8 cellular contexts compared by ENCODE assay signal in the genomic region with DNA sequence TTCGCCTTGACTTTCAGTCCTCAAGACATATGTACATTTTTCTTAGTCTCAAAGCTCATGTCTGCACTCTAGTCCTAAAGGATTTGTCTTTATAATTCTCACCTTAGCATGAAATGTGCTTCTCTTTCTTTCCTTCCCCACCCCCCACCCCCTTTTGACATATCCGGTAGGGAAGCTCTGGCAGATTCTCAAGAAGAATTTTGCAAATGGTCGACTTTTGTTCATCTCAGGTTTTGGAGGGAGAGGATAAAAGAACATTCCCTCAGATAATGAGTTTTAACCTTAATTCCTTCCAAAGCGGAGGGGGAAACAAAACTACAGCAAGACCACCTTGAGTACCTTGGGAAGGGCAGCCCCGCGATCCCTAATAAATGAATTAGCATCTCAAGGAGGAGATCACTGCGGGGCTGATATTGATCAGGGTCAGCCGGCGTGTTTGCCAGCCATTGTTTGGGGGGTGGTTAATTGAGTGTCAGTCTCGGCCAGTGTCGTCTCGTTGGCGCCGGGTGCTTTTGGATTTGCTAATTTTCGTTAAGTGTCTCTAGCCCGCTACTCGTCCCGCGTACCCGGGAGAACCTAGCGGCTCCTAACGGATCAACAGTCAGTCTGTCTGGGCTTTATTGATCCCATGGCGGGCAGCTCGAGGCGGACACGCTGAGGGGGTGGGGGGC.
DNase-seq lines count a peak whose midpoint lies in the region; ATAC-seq and TF ChIP-seq lines count a peak whose summit lies in the region.

No MANE protein-coding gene starts in this region.

- no peaks in the 10 kb centered on the region for H3K36me3 ChIP-seq in Loucy (ENCODE audit: insufficient read depth, low read length)

- peaks cover 19% of the 10 kb centered on the region for H3K4me1 ChIP-seq in Loucy (ENCODE audit: insufficient read depth, low read length, poor library complexity, severe bottlenecking)

- no peaks in the 10 kb centered on the region for H3K9me3 ChIP-seq in Loucy (ENCODE audit: insufficient read depth, low read depth, low read length)

- peak overlapping the region; percentile 65 for H3K4me2 ChIP-seq in Loucy (ENCODE audit: low read depth, low read length, poor library complexity, severe bottlenecking)

- peaks cover 19% of the 10 kb centered on the region for H3K27me3 ChIP-seq in Loucy (ENCODE audit: insufficient read depth, low read length, poor library complexity, severe bottlenecking)

- no peak overlapping the region for H3K9ac ChIP-seq in Loucy (ENCODE audit: low read depth, low read length, poor library complexity, severe bottlenecking)

- H2AFZ ChIP-seq in Loucy (ENCODE audit: low read length) = 0 out of 2 replicates have a peak overlapping the region, but pooled peaks have one; percentile 58

- H3K9me2 ChIP-seq in Loucy (replicated peaks; ENCODE audit: low read depth, low read length) = no peaks in the 10 kb centered on the region

- no peaks in the 10 kb centered on the region for H4K20me1 ChIP-seq in Loucy (ENCODE audit: insufficient read depth, low read length, poor library complexity, severe bottlenecking)

- H3K79me2 ChIP-seq in Loucy (ENCODE audit: insufficient read depth, low read length) = no peaks in the 10 kb centered on the region

- in situ Hi-C loops in astrocyte of the cerebellum (cut with HindIII; ENCODE audit: low sequenced_read_pairs) = loop anchor here (25.0 kb wide), 1 partner anchor 636 kb away; no protein-coding TSS in a partner anchor

- H3K4me3 ChIP-seq in Loucy (ENCODE audit: low read length, poor library complexity, severe bottlenecking) (peak overlapping the region; percentile 58), astrocyte of the cerebellum (ENCODE audit: low read depth, low read length) (peak overlapping the region; percentile 77)

- no peak for ATAC-seq in HG02610 (IDR thresholded peaks at IDR 0.05; ENCODE audit: unreplicated experiment)

- TF ChIP-seq CTCF in Loucy (conservative IDR thresholded peaks at IDR 0.05; ENCODE audit: low read length) = no peak
- no peak for TF ChIP-seq CTCF in astrocyte of the cerebellum (IDR thresholded peaks at IDR 0.05; ENCODE audit: low read depth, low read length, missing control alignments)

- DNase-seq in EL (peak; percentile 41), astrocyte of the cerebellum (ENCODE audit: low read depth) (no peak), iPS-NIHi11 (ENCODE audit: low spot score) (peak; percentile 36), NCI-H128 (lab: John Stamatoyannopoulos, UW; ENCODE audit: unreplicated experiment) (no peak), 8988T (no peak)
- peak; percentile 7 to 14 for DNase-seq in stimulated activated CD4-positive, alpha-beta T cell treated with anti-CD3 and anti-CD28 coated beads, Interleukin-4, amount 100 ng/mL, for 4 hours

- no peaks in the 10 kb centered on the region for H3F3A ChIP-seq in Loucy (ENCODE audit: low read depth)

Comparison
In these comparisons a context has a peak if more than half of its experiments do, and no peak if none do; other contexts are left out.
1. DNase-seq: peak in EL (single experiment), iPS-NIHi11 (single experiment) and stimulated activated CD4-positive, alpha-beta T cell treated with anti-CD3 and anti-CD28 coated beads, Interleukin-4, amount 100 ng/mL, for 4 hours (2 of 2); none in astrocyte of the cerebellum (single experiment), NCI-H128 (single experiment) and 8988T (single experiment).